Comparison of ENCODE assay signal across 1 cellular context in genomic region chr1:212261361-212261929, GRCh38.
TF ChIP-seq lines count a peak whose summit lies in the region.

No MANE protein-coding gene starts in this region.

TF ChIP-seq in K562, 482 proteins besides CTCF, POLR2A, EP300 and RAD21 (continued from another document and continues in another):
- TF ChIP-seq SAP30 (IDR thresholded peaks at IDR 0.05; ENCODE audit: borderline replicate concordance, insufficient read depth, low read depth, low read length, poor library complexity, severe bottlenecking) (no peak), RUNX1 (IDR thresholded peaks at IDR 0.05; ENCODE audit: low read depth) (no peak), LEF1 (IDR thresholded peaks at IDR 0.05) (0 out of 2 replicates have a peak, but pooled peaks have one; percentile 68), ZNF740 (CRISPR knock-in tag; IDR thresholded peaks at IDR 0.05) (no peak), ZNF740 (tag; IDR thresholded peaks at IDR 0.05) (no peak), HNRNPUL1 (IDR thresholded peaks at IDR 0.05; ENCODE audit: low read length) (no peak), ZNF436 (CRISPR knock-in tag; IDR thresholded peaks at IDR 0.05) (no peak), BRD4 (IDR thresholded peaks at IDR 0.05) (no peak), JUND (IDR thresholded peaks at IDR 0.05; ENCODE audit: borderline replicate concordance, low read depth, low read length) (0 out of 2 replicates have a peak, but pooled peaks have one; percentile 34), JUND (tag; IDR thresholded peaks at IDR 0.05; ENCODE audit: borderline replicate concordance, low read depth, low read length) (no peak; the same call in 2 of the 3 replicates), ZNF830 (CRISPR knock-in tag; IDR thresholded peaks at IDR 0.05) (no peak), HDAC1 (IDR thresholded peaks at IDR 0.05) (peak in 1 of 2 experiments; percentile 87; a peak in 2 of 4 replicates), POLR2B (IDR thresholded peaks at IDR 0.05; ENCODE audit: low read depth, partially characterized antibody) (no peak), ZKSCAN1 (IDR thresholded peaks at IDR 0.05; ENCODE audit: low read depth, low read length) (no peak), ZBTB12 (CRISPR knock-in tag; IDR thresholded peaks at IDR 0.05) (no peak), ZNF589 (CRISPR knock-in tag; IDR thresholded peaks at IDR 0.05; ENCODE audit: low read depth) (no peak), NEUROD1 (IDR thresholded peaks at IDR 0.05; ENCODE audit: borderline replicate concordance, low read depth, low read length, partially characterized antibody) (no peak), CCAR2 (IDR thresholded peaks at IDR 0.05; ENCODE audit: low read depth, low read length) (no peak), POLR2H (tag; IDR thresholded peaks at IDR 0.05; ENCODE audit: low read depth) (no peak), ESRRB (CRISPR knock-in tag; IDR thresholded peaks at IDR 0.05; ENCODE audit: borderline replicate concordance) (no peak), ZNF347 (CRISPR knock-in tag; IDR thresholded peaks at IDR 0.05; ENCODE audit: low read depth) (no peak), TFAP4 (CRISPR knock-in tag; IDR thresholded peaks at IDR 0.05; ENCODE audit: borderline replicate concordance) (peak; percentile 62; the same call in 1 of the 2 replicates), ARID3A (IDR thresholded peaks at IDR 0.05; ENCODE audit: borderline replicate concordance, low read depth, low read length) (no peak), HNRNPLL (IDR thresholded peaks at IDR 0.05; ENCODE audit: low read depth, low read length, poor library complexity, severe bottlenecking) (no peak), ZNF124 (CRISPR knock-in tag; IDR thresholded peaks at IDR 0.05) (no peak), YY1 (IDR thresholded peaks at IDR 0.05; ENCODE audit: borderline replicate concordance in 1 of 3, control insufficient read depth in 1 of 3, extremely low read depth in 1 of 3, insufficient read depth in 3 of 3, insufficient read length in 1 of 3, insufficient replicate concordance in 2 of 3, low read depth in 1 of 3, low read length in 2 of 3) (no peak), SRSF9 (IDR thresholded peaks at IDR 0.05; ENCODE audit: borderline replicate concordance, low read depth, low read length) (no peak), ZNF583 (CRISPR knock-in tag; IDR thresholded peaks at IDR 0.05) (peak; percentile 51; the same call in 1 of the 2 replicates), BRD9 (IDR thresholded peaks at IDR 0.05; ENCODE audit: low read depth, partially characterized antibody) (no peak), E4F1 (CRISPR knock-in tag; IDR thresholded peaks at IDR 0.05; ENCODE audit: borderline replicate concordance) (no peak), CBFA2T2 (conservative IDR thresholded peaks at IDR 0.05) (peak; percentile 81), KAT2B (IDR thresholded peaks at IDR 0.05; ENCODE audit: low read depth, low read length) (no peak), ZBTB33 (CRISPR knock-in tag; IDR thresholded peaks at IDR 0.05) (no peak), KDM2B (CRISPR knock-in tag; IDR thresholded peaks at IDR 0.05) (no peak), ZNF318 (IDR thresholded peaks at IDR 0.05; ENCODE audit: borderline replicate concordance in 1 of 2, low read depth in 1 of 2) (no peak), MTA2 (IDR thresholded peaks at IDR 0.05; ENCODE audit: low read depth) (peak; percentile 79), HDGF (IDR thresholded peaks at IDR 0.05) (no peak), ZBTB34 (CRISPR knock-in tag; IDR thresholded peaks at IDR 0.05) (no peak), ETV6 (IDR thresholded peaks at IDR 0.05; ENCODE audit: borderline replicate concordance in 1 of 2, low read depth in 2 of 2, low read length in 1 of 2) (no peak), ETV6 (CRISPR knock-in tag; IDR thresholded peaks at IDR 0.05; ENCODE audit: borderline replicate concordance) (no peak), EP400 (IDR thresholded peaks at IDR 0.05) (no peak), MXD1 (CRISPR knock-in tag; IDR thresholded peaks at IDR 0.05; ENCODE audit: borderline replicate concordance, poor library complexity, severe bottlenecking) (no peak), NR4A1 (CRISPR knock-in tag; IDR thresholded peaks at IDR 0.05) (no peak), NR4A1 (tag; IDR thresholded peaks at IDR 0.05) (no peak), MYNN (IDR thresholded peaks at IDR 0.05) (no peak), MYNN (CRISPR knock-in tag; IDR thresholded peaks at IDR 0.05) (no peak)
